ENCODE assay signal across 10 cellular contexts in the genomic region with DNA sequence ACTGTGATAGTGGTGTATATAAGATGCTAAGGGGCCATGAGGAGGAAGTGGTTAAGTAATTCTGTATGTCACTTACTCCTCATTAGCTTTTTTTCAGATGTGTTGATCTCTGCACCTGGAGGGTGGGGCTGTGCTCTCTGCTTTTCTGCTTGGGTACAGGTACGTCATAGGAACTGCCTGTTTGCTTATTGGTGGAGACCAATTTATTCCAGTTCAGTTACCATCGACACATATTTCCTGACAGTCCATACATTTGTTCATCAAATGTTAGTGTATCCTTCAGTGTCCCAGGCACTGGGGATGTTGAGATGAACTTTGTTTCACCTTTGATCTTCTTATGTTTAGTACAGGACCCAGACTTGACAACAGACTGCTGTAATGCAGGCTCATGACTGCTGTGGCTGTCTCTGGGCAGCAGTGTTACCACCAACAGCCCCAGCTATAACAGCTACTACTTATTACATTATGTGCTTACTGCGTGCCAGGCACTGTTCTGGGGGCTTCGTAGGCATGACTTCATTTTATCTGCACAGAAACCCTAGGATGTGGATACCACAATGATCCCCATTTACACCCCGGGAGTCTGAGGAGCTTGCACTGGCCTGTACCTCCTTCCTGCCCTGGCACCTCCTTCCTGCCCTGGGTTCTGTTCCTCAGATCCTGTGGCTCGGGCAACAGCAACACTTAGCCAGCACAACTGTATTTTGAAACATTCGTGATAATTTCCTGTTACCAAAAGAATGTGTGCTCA.
DNase-seq lines count a peak whose midpoint lies in the region; ATAC-seq and TF ChIP-seq lines count a peak whose summit lies in the region.
"Had no signal": no experiment of that assay in that cellular context is flagged by ENCODE, and none has a peak within 500 bp of the region (broad histone marks: within the 10 kb centered on the region; RNA-seq: fewer than 3 reads in every experiment).

No MANE protein-coding gene starts in this region.

- no peaks in the 10 kb centered on the region for H3K36me3 ChIP-seq in GM23338 (ENCODE audit: insufficient read depth)

- H3K4me1 Mint-ChIP-seq in T-cell (peaks cover 31 to 44% (median 38%) of the 10 kb centered on the region in 3 donors), GM23338 (peaks cover 6% of the 10 kb centered on the region)
- peaks cover 10 to 11% of the 10 kb centered on the region in 2 donors for H3K4me1 Mint-ChIP-seq in stimulated activated naive B cell treated with anti-CD40 and anti-IgM and Interleukin-4, amounts not matched to agents 10 μg/mL and 1 μg/mL and 100 μg/mL, for 72 hours

- no peak overlapping the region for H3K27ac ChIP-seq in GM23338 (ENCODE audit: low read depth)
- H3K27ac ChIP-seq: hepatocyte had no signal

- peak; percentile 29 to 91 (median 74) for DNase-seq in T-cell
- DNase-seq in activated naive CD4-positive, alpha-beta T cell treated with anti-CD3 and anti-CD28 coated beads, Interleukin-2, amount 50 U/mL, for 72 hours (ENCODE audit: low spot score in 2 of 2) = no peak
- DNase-seq in stimulated activated naive B cell treated with anti-CD40 and anti-IgM and Interleukin-4, amounts not matched to agents 10 μg/mL and 1 μg/mL and 100 μg/mL, for 72 hours = no peak
- DNase-seq in iPS-NIHi11 (ENCODE audit: low spot score) = no peak
- DNase-seq in GM23338 (ENCODE audit: low spot score) = no peak
- DNase-seq in HK-2 (ENCODE audit: unreplicated experiment) = no peak
- DNase-seq: NCI-H1417 treated with DMSO at 0.1 percent for 48 hours had no signal

- H3K36me3 Mint-ChIP-seq in T-cell (no peaks in the 10 kb centered on the region), GM23338 (ENCODE audit: low read depth) (no peaks in the 10 kb centered on the region)
- peaks cover 0 to 5% of the 10 kb centered on the region in 2 donors for H3K36me3 Mint-ChIP-seq in activated naive CD4-positive, alpha-beta T cell treated with anti-CD3 and anti-CD28 coated beads, Interleukin-2, amount 50 U/mL, for 72 hours
- H3K36me3 Mint-ChIP-seq in stimulated activated naive B cell treated with anti-CD40 and anti-IgM and Interleukin-4, amounts not matched to agents 10 μg/mL and 1 μg/mL and 100 μg/mL, for 72 hours = peaks cover 17 to 48% of the 10 kb centered on the region in 2 donors

- no peaks in the 10 kb centered on the region for H3K9me2 ChIP-seq in GM23338 (ENCODE audit: insufficient read depth)

- H3K27me3 Mint-ChIP-seq in T-cell (no peaks in the 10 kb centered on the region), GM23338 (ENCODE audit: insufficient read depth, low read depth, poor library complexity) (peaks cover 1% of the 10 kb centered on the region)
- H3K27me3 Mint-ChIP-seq in stimulated activated naive B cell treated with anti-CD40 and anti-IgM and Interleukin-4, amounts not matched to agents 10 μg/mL and 1 μg/mL and 100 μg/mL, for 72 hours = no peaks in the 10 kb centered on the region

- no peak overlapping the region for H3K4me2 ChIP-seq in GM23338
- H3K4me2 ChIP-seq: hepatocyte had no signal

- H3K27me3 ChIP-seq in GM23338 (ENCODE audit: insufficient read depth) = no peaks in the 10 kb centered on the region
- H3K27me3 ChIP-seq: hepatocyte had no signal

- peak; percentile 91 for ATAC-seq in GM21529 (IDR thresholded peaks at IDR 0.05; ENCODE audit: unreplicated experiment)
- peak; percentile 91 for ATAC-seq in T-cell (replicated peaks in 1 of 4)
- peak; percentile 53 to 59 for ATAC-seq in activated naive CD4-positive, alpha-beta T cell treated with anti-CD3 and anti-CD28 coated beads, Interleukin-2, amount 50 U/mL, for 72 hours
- ATAC-seq in stimulated activated naive B cell treated with anti-CD40 and anti-IgM and Interleukin-4, amounts not matched to agents 10 μg/mL and 1 μg/mL and 100 μg/mL, for 72 hours (replicated peaks) = peak; percentile 67 to 69
- no peak for ATAC-seq in HG02840 (IDR thresholded peaks at IDR 0.05; ENCODE audit: low FRiP score, unreplicated experiment)
- ATAC-seq in GM23338 = no peak

- peaks cover 0 to 4% (median 0%) of the 10 kb centered on the region in 3 donors for H3K9me3 Mint-ChIP-seq in T-cell
- peaks cover 6 to 9% of the 10 kb centered on the region in 2 donors for H3K9me3 Mint-ChIP-seq in activated naive CD4-positive, alpha-beta T cell treated with anti-CD3 and anti-CD28 coated beads, Interleukin-2, amount 50 U/mL, for 72 hours
- H3K9me3 Mint-ChIP-seq in stimulated activated naive B cell treated with anti-CD40 and anti-IgM and Interleukin-4, amounts not matched to agents 10 μg/mL and 1 μg/mL and 100 μg/mL, for 72 hours = peaks cover 0 to 3% of the 10 kb centered on the region in 2 donors
- no peaks in the 10 kb centered on the region for H3K9me3 Mint-ChIP-seq in GM23338

- CTCF ChIA-PET in T-cell (lab: Charles Lee) = interaction anchor here (0.6 to 1.6 kb wide), 6 partner anchors 12 to 288 kb away, joined by 3 to 4 read pairs (median 3); partner anchors contain the start of genes BUB3 (in 1 of the 2) and C10orf88 (in 1 of the 2)

- H3K4me3 Mint-ChIP-seq in T-cell (peak overlapping the region; percentile 10 to 72 (median 69)), GM23338 (no peak overlapping the region)
- H3K4me3 Mint-ChIP-seq in stimulated activated naive B cell treated with anti-CD40 and anti-IgM and Interleukin-4, amounts not matched to agents 10 μg/mL and 1 μg/mL and 100 μg/mL, for 72 hours = no peak overlapping the region

- no peak overlapping the region for H3K4me3 ChIP-seq in GM23338
- H3K4me3 ChIP-seq: hepatocyte had no signal

- no peak for TF ChIP-seq CTCF in GM23338 (conservative IDR thresholded peaks at IDR 0.05; ENCODE audit: low read depth in 2 of 2)

- H3F3A ChIP-seq in GM23338 (replicated peaks; ENCODE audit: low read depth) = no peaks in the 10 kb centered on the region

- POLR2A ChIA-PET in T-cell (lab: Charles Lee) = interaction anchor here in 1 of 2 donors (0.6 to 1.4 kb wide), 2 partner anchors 88 to 229 kb away, joined by 3 to 5 read pairs; partner anchors contain the start of gene BUB3

- no peaks in the 10 kb centered on the region for H3K79me2 ChIP-seq in GM23338 (replicated peaks; ENCODE audit: insufficient read depth)
- H3K79me2 ChIP-seq: hepatocyte had no signal

- H4K20me1 ChIP-seq in GM23338 (replicated peaks; ENCODE audit: insufficient read depth) = no peaks in the 10 kb centered on the region; the same call in 1 of the 2 replicates

- no peaks in the 10 kb centered on the region for H3K4me1 ChIP-seq in GM23338 (ENCODE audit: insufficient read depth)

- peak overlapping the region; percentile 98 for H3K27ac Mint-ChIP-seq in T-cell
- H3K27ac Mint-ChIP-seq in activated naive CD4-positive, alpha-beta T cell treated with anti-CD3 and anti-CD28 coated beads, Interleukin-2, amount 50 U/mL, for 72 hours = peak overlapping the region; percentile 61 to 80
- H3K27ac Mint-ChIP-seq in stimulated activated naive B cell treated with anti-CD40 and anti-IgM and Interleukin-4, amounts not matched to agents 10 μg/mL and 1 μg/mL and 100 μg/mL, for 72 hours = peak overlapping the region; percentile 38
- no peak overlapping the region for H3K27ac Mint-ChIP-seq in GM23338

- no peak overlapping the region for H2AFZ ChIP-seq in GM23338
- H2AFZ ChIP-seq: hepatocyte had no signal

TF ChIP-seq in GM23338, 12 proteins besides CTCF, POLR2A, EP300 and RAD21 (continues in another document):
- TF ChIP-seq ZNF331 (CRISPR knock-in tag; IDR thresholded peaks at IDR 0.05; ENCODE audit: low read depth) = no peak

Comparison
In these comparisons a context has a peak if more than half of its experiments do, and no peak if none do; other contexts are left out.
1. ATAC-seq: peak in GM21529 (single experiment), T-cell (4 of 4), activated naive CD4-positive, alpha-beta T cell treated with anti-CD3 and anti-CD28 coated beads, Interleukin-2, amount 50 U/mL, for 72 hours (2 of 2) and stimulated activated naive B cell treated with anti-CD40 and anti-IgM and Interleukin-4, amounts not matched to agents 10 μg/mL and 1 μg/mL and 100 μg/mL, for 72 hours (2 of 2); none in HG02840 (single experiment) and GM23338 (single experiment).
2. DNase-seq: peak in T-cell (34 of 34); none in activated naive CD4-positive, alpha-beta T cell treated with anti-CD3 and anti-CD28 coated beads, Interleukin-2, amount 50 U/mL, for 72 hours (0 of 2), stimulated activated naive B cell treated with anti-CD40 and anti-IgM and Interleukin-4, amounts not matched to agents 10 μg/mL and 1 μg/mL and 100 μg/mL, for 72 hours (single experiment), iPS-NIHi11 (single experiment), GM23338 (single experiment) and HK-2 (single experiment).
3. H3K4me3 Mint-ChIP-seq: peak in T-cell (3 of 3); none in stimulated activated naive B cell treated with anti-CD40 and anti-IgM and Interleukin-4, amounts not matched to agents 10 μg/mL and 1 μg/mL and 100 μg/mL, for 72 hours (0 of 2) and GM23338 (single experiment).